8 cellular contexts compared by ENCODE assay signal in the genomic region with DNA sequence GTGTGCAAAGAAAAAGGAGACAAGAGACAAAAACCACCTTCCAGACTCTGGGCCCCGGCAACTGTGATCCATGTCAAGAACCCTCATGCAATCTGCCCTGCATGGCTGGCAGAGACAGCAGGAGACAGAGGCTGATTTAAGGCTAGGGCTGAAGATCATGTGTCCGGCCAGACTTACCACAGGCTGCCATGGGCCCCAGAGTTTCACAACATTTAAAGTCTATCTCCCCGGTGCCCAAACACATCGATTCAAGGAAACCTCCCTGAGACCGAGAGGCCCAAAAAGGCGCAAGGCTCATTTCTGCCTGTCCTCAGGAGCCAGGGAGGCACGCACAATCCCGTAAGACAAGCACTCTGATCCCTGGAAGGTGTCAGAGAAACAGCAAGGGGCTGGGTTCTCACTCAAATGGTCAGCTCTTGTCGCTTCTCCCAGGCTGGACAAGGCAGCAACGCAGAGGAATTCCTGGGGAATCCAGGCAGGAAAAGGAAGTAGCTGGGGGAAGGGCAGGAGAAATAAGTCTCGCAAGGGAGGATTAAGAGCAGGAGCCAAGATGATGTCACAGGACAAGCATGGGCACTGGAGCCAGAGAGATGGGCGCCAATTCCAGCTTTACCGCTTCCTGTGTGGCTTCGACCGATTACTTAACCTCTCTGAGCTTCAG.
DNase-seq lines count a peak whose midpoint lies in the region; ATAC-seq and TF ChIP-seq lines count a peak whose summit lies in the region.

No MANE protein-coding gene starts in this region.

- no peaks in the 10 kb centered on the region for H3K27me3 ChIP-seq in hepatocyte
- no peaks in the 10 kb centered on the region for H3K27me3 ChIP-seq in spleen (replicated peaks in 1 of 7)

- H3K79me2 ChIP-seq in hepatocyte, result peaks cover 87% of the 10 kb centered on the region

- H3K4me1 ChIP-seq in hepatocyte (ENCODE audit: insufficient read depth) (peaks cover 66% of the 10 kb centered on the region), spleen (peaks cover 41 to 96% (median 65%) of the 10 kb centered on the region in 6 donors)

- ATAC-seq in GM18498 (IDR thresholded peaks at IDR 0.05; ENCODE audit: unreplicated experiment) (no peak), HG03108 (IDR thresholded peaks at IDR 0.05; ENCODE audit: unreplicated experiment) (no peak)

- intact Hi-C loops in spleen (cut with DNase I; ENCODE audit: low total_unique reads), result no loop called here

- no peak for TF ChIP-seq CTCF in astrocyte of the cerebellum (IDR thresholded peaks at IDR 0.05; ENCODE audit: low read depth, low read length, missing control alignments)
- no peak for TF ChIP-seq CTCF in hepatocyte (IDR thresholded peaks at IDR 0.05; ENCODE audit: poor library complexity)
- TF ChIP-seq CTCF in spleen (IDR thresholded peaks at IDR 0.05 in 8 of 11, conservative IDR thresholded peaks at IDR 0.05 in 3 of 11), result no peak

- DNase-seq in HPDE6-E6E7 (ENCODE audit: extremely low spot score), result peak; percentile 28
- DNase-seq in astrocyte of the cerebellum (ENCODE audit: low read depth), result peak; percentile 67
- peak; percentile 82 for DNase-seq in hepatocyte (ENCODE audit: low spot score)
- no peak for DNase-seq in spleen
- DNase-seq in putamen (ENCODE audit: low spot score), result no peak
- no peak for DNase-seq in mesenteric fat pad (ENCODE audit: low spot score)

- peaks cover 15% of the 10 kb centered on the region for H4K20me1 ChIP-seq in hepatocyte (ENCODE audit: insufficient read depth, poor library complexity, severe bottlenecking)

- no peaks in the 10 kb centered on the region for H3K9me2 ChIP-seq in hepatocyte (replicated peaks; ENCODE audit: insufficient read depth)

- H3K36me3 ChIP-seq in hepatocyte (replicated peaks; ENCODE audit: insufficient read depth, low read depth), result no peaks in the 10 kb centered on the region
- no peaks in the 10 kb centered on the region for H3K36me3 ChIP-seq in spleen

- in situ Hi-C loops in astrocyte of the cerebellum (cut with HindIII; ENCODE audit: low sequenced_read_pairs), result no loop called here

- peak overlapping the region; percentile 67 for H3K4me2 ChIP-seq in hepatocyte

- H3K9me3 ChIP-seq in hepatocyte (ENCODE audit: low read depth) (no peaks in the 10 kb centered on the region), spleen (no peaks in the 10 kb centered on the region)

- peak overlapping the region; percentile 96 for H3K27ac ChIP-seq in hepatocyte
- peak overlapping the region; percentile 22 to 87 (median 76) for H3K27ac ChIP-seq in spleen

- WGBS in hepatocyte (ENCODE audit: low lambda C conversion rate, missing lambda C conversion rate), result 35% methylated on average over 15 of the region's 15 CpGs
- WGBS in spleen, 5 donors, result 38 to 66% (median 46%) methylated on average over 15 of the region's 15 CpGs

- TF ChIP-seq POLR2A in spleen (IDR thresholded peaks at IDR 0.05), result no peak

- no peak overlapping the region for H3K4me3 ChIP-seq in astrocyte of the cerebellum (ENCODE audit: low read depth, low read length)
- no peak overlapping the region for H3K4me3 ChIP-seq in hepatocyte
- no peak overlapping the region for H3K4me3 ChIP-seq in spleen

- no peak overlapping the region for H2AFZ ChIP-seq in hepatocyte

Comparison
In these comparisons a context has a peak if more than half of its experiments do, and no peak if none do; other contexts are left out.
1. DNase-seq: peak in HPDE6-E6E7 (single experiment), astrocyte of the cerebellum (single experiment) and hepatocyte (single experiment); none in spleen (single experiment), putamen (single experiment) and mesenteric fat pad (single experiment).